Comparison of ENCODE assay signal across 24 cellular contexts in the genomic region with DNA sequence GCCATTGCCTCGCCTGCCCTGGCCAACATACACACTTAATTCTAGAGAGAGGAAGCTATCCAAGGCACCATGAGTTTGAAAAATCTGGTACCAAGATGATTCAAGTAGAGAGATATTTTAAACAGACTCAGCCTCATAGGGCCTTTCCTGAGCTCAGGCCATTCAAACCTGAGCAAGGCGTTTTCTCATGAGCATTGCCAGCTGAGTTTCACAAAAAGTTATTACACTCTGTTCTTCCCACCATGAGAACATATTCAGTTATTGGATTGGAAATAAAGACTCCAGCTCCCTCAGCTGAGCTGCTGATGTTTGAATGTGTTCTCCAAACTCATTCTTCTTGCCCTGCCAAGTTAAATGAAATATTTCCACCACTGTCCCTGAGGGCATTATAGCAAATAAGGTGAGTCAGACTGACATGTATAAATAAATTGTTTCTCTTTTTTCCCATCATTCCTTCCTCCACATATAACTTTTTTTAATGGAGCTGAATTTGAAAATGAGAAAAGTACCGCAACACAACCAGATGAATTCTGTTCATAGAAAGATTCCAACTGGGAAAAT.
"Had no signal": no experiment of that assay in that cellular context is flagged by ENCODE, and none has a peak within 500 bp of the region (broad histone marks: within the 10 kb centered on the region; RNA-seq: fewer than 3 reads in every experiment).

No MANE protein-coding gene starts in this region.

- ATAC-seq: activated CD8-positive, alpha-beta memory T cell treated with anti-CD3 and anti-CD28 coated beads, Interleukin-2, amount 10 ng/mL, durations not matched to agents 7 days and 5 days; K562 had no signal

- H3K9me3 ChIP-seq: Peyer's patch had no signal

- H3K27me3 ChIP-seq: Peyer's patch had no signal

- H3K4me3 ChIP-seq: K562, Peyer's patch had no signal

- H3K4me1 ChIP-seq: Peyer's patch had no signal

- H3K27ac ChIP-seq: Peyer's patch, RWPE1 had no signal

- DNase-seq: activated B cell treated with CpG ODN at 0.5 μM for 24 hours; activated CD4-positive, alpha-beta T cell treated with anti-CD3 and anti-CD28 coated beads for 1 hour; activated CD4-positive, alpha-beta T cell treated with anti-CD3 and anti-CD28 coated beads, Interleukin-2, amount 10 ng/mL, durations not matched to agents 24 days and 14 days; activated CD4-positive, alpha-beta T cell treated with anti-CD3 and anti-CD28 coated beads, Interleukin-2, amount 50 U/mL, for 48 hours; activated CD8-positive, alpha-beta memory T cell treated with anti-CD3 and anti-CD28 coated beads, Interleukin-2, amount 10 ng/mL, durations not matched to agents 7 days and 5 days; activated effector memory CD4-positive, alpha-beta T cell treated with Interleukin-2 at 50 U/mL for 16 hours; activated naive CD4-positive, alpha-beta T cell; activated T-cell treated with anti-CD3 and anti-CD28 coated beads, Interleukin-2, amount 50 U/mL, for 24 hours; Karpas-422; NCI-H1048; NCI-H146; NCI-H1930; NCI-H2171; NCI-H2227 treated with DMSO at 0.1 percent for 48 hours; NCI-H446 treated with DMSO at 0.1 percent for 48 hours; NCI-H524 treated with DMSO at 0.1 percent for 48 hours; NCI-H748 treated with DMSO at 0.1 percent for 48 hours; NK-92 treated with Interleukin-12 subunit alpha and Interleukin-12 subunit beta, amount 100 ng/mL, for 24 hours; OCI-M1; Peyer's patch; SHP77 treated with DMSO at 0.1 percent for 48 hours; T-helper 9 cell had no signal

- H3K36me3 ChIP-seq: Peyer's patch had no signal
